ENCODE assay signal across 15 cellular contexts in the genomic region with DNA sequence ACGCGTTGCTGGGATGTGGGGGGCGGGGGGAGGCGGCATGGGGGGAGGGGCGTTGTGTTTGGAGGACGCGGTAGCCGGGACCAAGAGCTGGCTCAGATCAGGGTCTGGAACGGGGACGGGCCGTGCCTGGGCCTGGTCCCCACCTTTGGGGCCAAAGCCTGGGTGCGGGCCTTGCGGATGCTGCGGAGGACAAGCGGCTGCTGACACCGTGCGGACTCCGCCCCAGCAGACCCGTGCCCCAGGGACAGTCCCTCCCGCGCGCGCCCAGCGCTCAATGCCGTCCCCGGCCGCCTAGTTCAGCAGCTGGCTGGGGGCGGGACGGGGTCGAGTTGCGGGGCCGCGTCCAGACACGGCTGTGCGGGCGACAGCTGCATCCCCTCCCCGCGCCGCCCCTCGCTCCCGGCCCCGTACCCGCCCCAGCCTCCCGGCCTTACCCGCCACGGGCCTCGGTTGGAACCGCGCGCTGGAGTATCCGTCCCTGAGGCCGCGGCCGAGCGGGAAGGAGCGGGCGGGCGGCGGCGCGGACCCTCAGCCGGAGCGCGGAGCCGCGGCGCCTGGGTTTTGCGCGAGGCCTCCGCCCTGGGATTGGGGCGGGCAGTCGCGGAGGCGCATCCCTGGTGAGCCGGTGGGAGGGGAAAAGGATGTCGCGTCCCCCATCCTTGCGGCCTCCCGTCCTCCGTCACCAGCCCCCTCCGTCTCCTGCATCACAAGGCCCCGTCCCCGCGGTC. TPM values are rescaled to one million over a fixed set of nuclear protein-coding genes. Genes with fewer than 3 reads are reported as not detected.
"Had no signal": no experiment of that assay in that cellular context is flagged by ENCODE, and none has a peak within 500 bp of the region (broad histone marks: within the 10 kb centered on the region; RNA-seq: fewer than 3 reads in every experiment).

No MANE protein-coding gene starts in this region.

RNA-seq across cellular contexts. Expression of a gene that starts 3.6 kb away (rescaled TPM):
- total RNA-seq: dermis microvascular lymphatic vessel endothelial cell; natural killer cell treated with Interleukin-12 subunit alpha and Interleukin-12 subunit beta and Interleukin-15 and Interleukin-18, amount 100 ng/mL, for 72 hours; osteocyte had no signal
- polyA plus RNA-seq: mammary epithelial cell had no signal

RNA-seq across cellular contexts. Expression of a gene that starts 41.8 kb away (rescaled TPM):
- total RNA-seq: dermis microvascular lymphatic vessel endothelial cell had no signal

RNA-seq across cellular contexts. Expression of a gene that starts 57.6 kb away (rescaled TPM):
- total RNA-seq: activated CD4-positive, alpha-beta T cell treated with anti-CD3 and anti-CD28 coated beads, Interleukin-2, amount 10 ng/mL, durations not matched to agents 7 days and 5 days; activated CD8-positive, alpha-beta T cell treated with anti-CD3 and anti-CD28 coated beads, Interleukin-2, amount 10 ng/mL, durations not matched to agents 7 days and 5 days; astrocyte; breast epithelium; dermis microvascular lymphatic vessel endothelial cell; esophagus squamous epithelium; gastroesophageal sphincter; heart left ventricle; mammary epithelial cell; natural killer cell treated with Interleukin-12 subunit alpha and Interleukin-12 subunit beta and Interleukin-15 and Interleukin-18, amount 100 ng/mL, for 72 hours; osteocyte; prostate gland; right atrium auricular region; T-helper 17 cell; thoracic aorta had no signal
- polyA plus RNA-seq: heart left ventricle, mammary epithelial cell had no signal
